Comparison of ENCODE assay signal across 8 cellular contexts in the genomic region with DNA sequence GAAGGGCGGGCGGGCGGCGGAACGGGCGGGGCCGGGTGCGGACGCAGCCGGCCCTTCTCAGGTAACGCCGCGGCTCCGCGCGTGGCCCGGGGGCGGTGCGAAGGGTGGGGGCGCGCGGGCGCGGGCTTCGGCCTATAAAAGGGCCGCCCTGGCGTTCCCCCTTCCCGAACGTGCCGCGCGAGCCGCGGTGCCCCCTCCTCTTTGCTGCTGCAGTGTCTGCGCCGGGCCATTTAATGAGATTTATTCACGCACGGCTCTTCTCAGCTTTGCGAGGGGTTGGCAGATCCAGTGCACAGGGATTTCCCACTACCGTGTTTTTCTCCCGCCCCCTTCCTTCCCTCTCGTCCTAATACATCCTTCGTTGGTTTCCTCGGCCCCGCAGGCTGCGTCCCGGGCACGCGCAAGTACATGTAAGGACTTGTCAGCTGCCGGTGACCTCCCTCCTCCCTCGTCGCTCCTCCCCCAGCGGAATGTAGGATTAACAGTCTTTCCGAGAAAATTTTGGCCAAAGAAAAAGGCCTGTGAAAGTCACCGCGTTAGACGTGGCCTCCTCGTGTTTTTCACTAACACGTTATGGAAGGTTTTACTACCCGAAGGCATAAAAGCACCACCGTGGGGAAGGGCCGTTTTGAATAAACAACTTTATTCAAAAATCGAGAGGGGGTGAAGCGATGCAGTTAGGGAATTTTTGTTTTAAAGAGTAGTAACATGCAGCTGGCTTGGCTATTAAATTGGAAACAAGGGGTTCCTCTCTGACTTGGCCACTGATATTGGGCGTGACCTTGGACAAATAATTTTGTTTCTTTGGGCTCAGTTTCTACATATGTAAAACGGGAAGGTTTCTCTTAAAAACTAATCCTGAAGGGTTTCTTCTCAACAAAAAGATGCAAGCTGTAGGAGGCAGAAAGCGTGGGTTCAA. TPM values are rescaled to one million over a fixed set of nuclear protein-coding genes. Genes with fewer than 3 reads are reported as not detected.
DNase-seq lines count a peak whose midpoint lies in the region; ATAC-seq and TF ChIP-seq lines count a peak whose summit lies in the region.

No MANE protein-coding gene starts in this region.

- H3K9me3 Mint-ChIP-seq in Caco-2 (ENCODE audit: unreplicated experiment): no peaks in the 10 kb centered on the region

- no peak for TF ChIP-seq CTCF in Caco-2 (IDR thresholded peaks at IDR 0.05; ENCODE audit: insufficient read depth in 1 of 2, low read depth in 1 of 2, low read length in 1 of 2, severe bottlenecking in 1 of 2, unreplicated experiment in 1 of 2)

- H3K4me3 ChIP-seq in Caco-2 (ENCODE audit: low read depth, low read length): peak overlapping the region; percentile 61
- peak overlapping the region; percentile 65 for H3K4me3 ChIP-seq in mononuclear cell (ENCODE audit: low read length)

- peak; percentile 37 for ATAC-seq in GM19468 (IDR thresholded peaks at IDR 0.05; ENCODE audit: extremely low read depth, unreplicated experiment)

- peak overlapping the region; percentile 98 for H3K27ac Mint-ChIP-seq in Caco-2 (ENCODE audit: unreplicated experiment)

- DNase-seq in Caco-2 (peak; percentile 93 to 94), HS-27A (ENCODE audit: low read depth) (peak; percentile 94), NOMO-1 (lab: John Stamatoyannopoulos, UW; ENCODE audit: unreplicated experiment in 2 of 2) (peak; percentile 88), epidermal melanocyte (ENCODE audit: insufficient read length, low spot score) (peak; percentile 53)
- peak; percentile 66 for DNase-seq in activated CD8-positive, alpha-beta memory T cell treated with anti-CD3 and anti-CD28 coated beads, Interleukin-2, amount 50 U/mL, for 24 hours (ENCODE audit: extremely low read depth)
- peak; percentile 47 to 70 for DNase-seq in stimulated activated CD8-positive, alpha-beta memory T cell treated with anti-CD3 and anti-CD28 coated beads, Interleukin-4, amount 100 ng/mL, for 1 hour (ENCODE audit: low read depth in 2 of 2, low spot score in 1 of 2)

- peak overlapping the region; percentile 96 for H3K4me3 Mint-ChIP-seq in Caco-2 (ENCODE audit: unreplicated experiment)

- POLR2A ChIA-PET in Caco-2 (lab: Charles Lee): interaction anchor here (0.7 to 1.4 kb wide), 3 partner anchors 123 to 233 kb away, joined by 3 to 17 read pairs (median 3); a partner anchor contains a TSS

- BruUV-seq in Caco-2 (replicated peaks; lab: Mats Ljungman, UMichigan): TSS peak; percentile 71

- peaks cover 14% of the 10 kb centered on the region for H3K4me1 Mint-ChIP-seq in Caco-2 (ENCODE audit: low read depth, unreplicated experiment)

- intact Hi-C loops in Caco-2 (cut with micrococcal nuclease; ENCODE audit: unreplicated experiment): loop anchor here (1.0 to 10.0 kb wide), 5 partner anchors 121 to 511 kb away; partner anchors contain the start of gene TRAF3IP2

- peaks cover 7% of the 10 kb centered on the region; the same call in 1 of the 2 replicates for H3K4me1 ChIP-seq in Caco-2
- H3K4me1 ChIP-seq in mononuclear cell (ENCODE audit: insufficient read depth, low read length): peaks cover 37% of the 10 kb centered on the region

- CTCF ChIA-PET in Caco-2 (lab: Charles Lee): no interaction called here

- H3K9me3 ChIP-seq in Caco-2 (no peaks in the 10 kb centered on the region), mononuclear cell (ENCODE audit: low read depth, low read length) (no peaks in the 10 kb centered on the region)

- H3K36me3 Mint-ChIP-seq in Caco-2 (ENCODE audit: insufficient read depth, unreplicated experiment): peaks cover 24% of the 10 kb centered on the region

- no peaks in the 10 kb centered on the region for H3K36me3 ChIP-seq in Caco-2 (ENCODE audit: control insufficient read depth, insufficient read depth, low read length)

- H3K27me3 ChIP-seq in Caco-2 (replicated peaks; ENCODE audit: control insufficient read depth, insufficient read depth, low read length) (no peaks in the 10 kb centered on the region), mononuclear cell (ENCODE audit: insufficient read depth, low read length) (no peaks in the 10 kb centered on the region)

- H3K27me3 Mint-ChIP-seq in Caco-2 (ENCODE audit: insufficient read depth, unreplicated experiment): no peaks in the 10 kb centered on the region

RNA-seq across cellular contexts. Expression of gene REV3L, which starts 1.0 kb away (rescaled TPM):
- total RNA-seq in Caco-2 (2022) (22.2 and 28.8 TPM in 2 replicates), mononuclear cell (19.9 TPM)

Comparison
In these comparisons a context has a peak if more than half of its experiments do, and no peak if none do; other contexts are left out.
1. Peak in every context shown above with its lines: DNase-seq, ATAC-seq and H3K4me3 ChIP-seq.